Comparison of ENCODE assay signal across 1 cellular context in genomic region chr19:46984077-46985010, GRCh38.
TF ChIP-seq lines count a peak whose summit lies in the region.

No MANE protein-coding gene starts in this region.

TF ChIP-seq in HepG2, 621 proteins besides CTCF, POLR2A, EP300 and RAD21 (continued from another document and continues in another):
- TF ChIP-seq ZFYVE20 (CRISPR knock-in tag; IDR thresholded peaks at IDR 0.05; ENCODE audit: borderline replicate concordance, low read depth) (no peak), MXD3 (CRISPR knock-in tag; IDR thresholded peaks at IDR 0.05) (no peak), ZNF607 (CRISPR knock-in tag; IDR thresholded peaks at IDR 0.05; ENCODE audit: borderline replicate concordance) (peak; percentile 71), ZBTB7A (CRISPR knock-in tag; IDR thresholded peaks at IDR 0.05) (no peak; the same call in 1 of the 2 replicates), ZNF564 (CRISPR knock-in tag; IDR thresholded peaks at IDR 0.05) (peak; percentile 74; the same call in 1 of the 2 replicates), ZNF501 (CRISPR knock-in tag; IDR thresholded peaks at IDR 0.05) (peak; percentile 93), PBX3 (CRISPR knock-in tag; IDR thresholded peaks at IDR 0.05; ENCODE audit: borderline replicate concordance) (no peak), ZBTB10 (CRISPR knock-in tag; IDR thresholded peaks at IDR 0.05; ENCODE audit: borderline replicate concordance) (no peak; the same call in 1 of the 2 replicates), AGO1 (IDR thresholded peaks at IDR 0.05; ENCODE audit: low read depth, low read length, poor library complexity, severe bottlenecking) (no peak), ZBTB42 (CRISPR knock-in tag; IDR thresholded peaks at IDR 0.05) (no peak), JUND (CRISPR knock-in tag; IDR thresholded peaks at IDR 0.05) (no peak; the same call in 1 of the 2 replicates), ZBTB7B (CRISPR knock-in tag; IDR thresholded peaks at IDR 0.05) (peak; percentile 57), ZNF460 (CRISPR knock-in tag; IDR thresholded peaks at IDR 0.05; ENCODE audit: borderline replicate concordance) (no peak; the same call in 1 of the 2 replicates), STAT5B (CRISPR knock-in tag; IDR thresholded peaks at IDR 0.05) (no peak), UBTF (CRISPR knock-in tag; IDR thresholded peaks at IDR 0.05) (0 out of 2 replicates have a peak, but pooled peaks have one; percentile 32), HOXA3 (CRISPR knock-in tag; IDR thresholded peaks at IDR 0.05) (peak; percentile 90), ATF2 (CRISPR knock-in tag; IDR thresholded peaks at IDR 0.05) (peak; percentile 70; the same call in 1 of the 2 replicates), ZBTB49 (CRISPR knock-in tag; IDR thresholded peaks at IDR 0.05; ENCODE audit: borderline replicate concordance) (no peak), ETV5 (CRISPR knock-in tag; IDR thresholded peaks at IDR 0.05; ENCODE audit: borderline replicate concordance) (peak; percentile 99), MAX (IDR thresholded peaks at IDR 0.05) (peak; percentile 98), SNAI1 (CRISPR knock-in tag; IDR thresholded peaks at IDR 0.05; ENCODE audit: borderline replicate concordance) (no peak), CSRNP2 (CRISPR knock-in tag; conservative IDR thresholded peaks at IDR 0.05; ENCODE audit: low read depth) (no peak), TRIM24 (CRISPR knock-in tag; IDR thresholded peaks at IDR 0.05) (0 out of 2 replicates have a peak, but pooled peaks have one; percentile 33), KIAA2018 (CRISPR knock-in tag; IDR thresholded peaks at IDR 0.05; ENCODE audit: borderline replicate concordance) (no peak), GTF2F1 (IDR thresholded peaks at IDR 0.05; ENCODE audit: low read length) (no peak), ZC3H13 (CRISPR knock-in tag; IDR thresholded peaks at IDR 0.05) (0 out of 2 replicates have a peak, but pooled peaks have one; percentile 61), GPBP1L1 (CRISPR knock-in tag; IDR thresholded peaks at IDR 0.05) (no peak), ZNF788 (CRISPR knock-in tag; IDR thresholded peaks at IDR 0.05; ENCODE audit: borderline replicate concordance) (peak; percentile 64; the same call in 1 of the 2 replicates), HNRNPH1 (optimal IDR thresholded peaks at IDR 0.05; ENCODE audit: low read depth, low read length) (no peak), ZNF383 (CRISPR knock-in tag; IDR thresholded peaks at IDR 0.05; ENCODE audit: borderline replicate concordance) (no peak), ZSCAN25 (CRISPR knock-in tag; IDR thresholded peaks at IDR 0.05) (no peak; the same call in 1 of the 2 replicates), EZH2 (conservative IDR thresholded peaks at IDR 0.05; ENCODE audit: low read depth, low read length) (no peak)
